In genomic region chr18:2310824-2311349, GRCh38 we compare ENCODE assay signal across 12 cellular contexts.
A peak's percentile ranks its signal among the peaks of the same experiment; 100 is the strongest.
DNase-seq lines count a peak whose midpoint lies in the region; ATAC-seq and TF ChIP-seq lines count a peak whose summit lies in the region.
"Had no signal": no experiment of that assay in that cellular context is flagged by ENCODE, and none has a peak within 500 bp of the region (broad histone marks: within the 10 kb centered on the region; RNA-seq: fewer than 3 reads in every experiment).

No MANE protein-coding gene starts in this region.

- no peaks in the 10 kb centered on the region for H3K9me2 ChIP-seq in Karpas-422 (replicated peaks; ENCODE audit: insufficient read depth, low read length)

- TF ChIP-seq CTCF in WTC11 (IDR thresholded peaks at IDR 0.05) (no peak), endodermal cell (conservative IDR thresholded peaks at IDR 0.05) (no peak)

- peaks cover 19% of the 10 kb centered on the region for H3K9me3 Mint-ChIP-seq in WTC11
- H3K9me3 Mint-ChIP-seq in memory B cell = no peaks in the 10 kb centered on the region
- no peaks in the 10 kb centered on the region for H3K9me3 Mint-ChIP-seq in T-cell
- no peaks in the 10 kb centered on the region for H3K9me3 Mint-ChIP-seq in endodermal cell

- intact Hi-C loops in left ventricle myocardium superior (cut with micrococcal nuclease) = no loop called here

- H3K27me3 ChIP-seq in Karpas-422 (ENCODE audit: low read length) = no peaks in the 10 kb centered on the region
- no peaks in the 10 kb centered on the region for H3K27me3 ChIP-seq in endodermal cell (ENCODE audit: control insufficient read depth, insufficient read depth, low read length, poor library complexity, severe bottlenecking)
- H3K27me3 ChIP-seq: BLaER1 treated with 17β-estradiol and CSF1 and Interleukin-3, amounts not matched to agents 10 nM and 100 nM had no signal

- POLR2A ChIA-PET in WTC11 (lab: Charles Lee) = no interaction called here
- POLR2A ChIA-PET in T-cell (lab: Charles Lee) = no interaction called here

- H3K9ac ChIP-seq in Karpas-422 (ENCODE audit: low read length) (no peak overlapping the region), endodermal cell (ENCODE audit: extremely low read depth, low read length, poor library complexity, severe bottlenecking) (no peak overlapping the region)
- H3K9ac ChIP-seq: BLaER1 treated with 17β-estradiol and CSF1 and Interleukin-3, amounts not matched to agents 10 nM and 100 nM had no signal

- peak overlapping the region; percentile 44; the same call in 1 of the 2 replicates for H3K27ac Mint-ChIP-seq in WTC11
- H3K27ac Mint-ChIP-seq in memory B cell = no peak overlapping the region
- no peak overlapping the region for H3K27ac Mint-ChIP-seq in T-cell
- H3K27ac Mint-ChIP-seq in endodermal cell = no peak overlapping the region
- H3K27ac Mint-ChIP-seq: CD4-positive, CD25-positive, alpha-beta regulatory T cell had no signal

- CTCF ChIA-PET in WTC11 (lab: Charles Lee) = no interaction called here
- CTCF ChIA-PET in T-cell (lab: Charles Lee) = no interaction called here

- H3K4me3 ChIP-seq in Karpas-422 (ENCODE audit: low read length) = no peak overlapping the region
- H3K4me3 ChIP-seq in endodermal cell (ENCODE audit: low read length) = no peak overlapping the region
- H3K4me3 ChIP-seq: BLaER1 treated with 17β-estradiol and CSF1 and Interleukin-3, amounts not matched to agents 10 nM and 100 nM had no signal

- H3K27ac ChIP-seq in Karpas-422 (ENCODE audit: low read length) = no peak overlapping the region
- no peak overlapping the region for H3K27ac ChIP-seq in endodermal cell (ENCODE audit: low read depth, low read length)
- H3K27ac ChIP-seq: BLaER1 treated with 17β-estradiol and CSF1 and Interleukin-3, amounts not matched to agents 10 nM and 100 nM had no signal

- no peak overlapping the region; the same call in 1 of the 2 replicates for H2AFZ ChIP-seq in Karpas-422 (ENCODE audit: low read length)

- ATAC-seq in WTC11 = peak; percentile 65
- peak; percentile 31 for ATAC-seq in memory B cell (ENCODE audit: low read depth)
- no peak for ATAC-seq in T-cell (replicated peaks in 1 of 4)
- ATAC-seq in left ventricle myocardium superior = no peak

- H3K4me3 Mint-ChIP-seq in WTC11 (no peak overlapping the region), memory B cell (no peak overlapping the region), T-cell (no peak overlapping the region), endodermal cell (no peak overlapping the region)
- H3K4me3 Mint-ChIP-seq: CD4-positive, CD25-positive, alpha-beta regulatory T cell had no signal

- H3K27me3 Mint-ChIP-seq in WTC11 (ENCODE audit: low read depth) (peaks cover 3% of the 10 kb centered on the region; the same call in 1 of the 2 replicates), memory B cell (peaks cover 6% of the 10 kb centered on the region), T-cell (peaks cover 37 to 40% of the 10 kb centered on the region in 2 donors), endodermal cell (ENCODE audit: insufficient read depth) (no peaks in the 10 kb centered on the region)

- peak; percentile 14 for DNase-seq in ELF-1 (ENCODE audit: low read depth, low spot score)
- DNase-seq in Karpas-422 = peak; percentile 60
- peak; percentile 11 for DNase-seq in WTC11 (ENCODE audit: low spot score)
- DNase-seq in memory B cell (ENCODE audit: low spot score in 2 of 2) = no peak
- no peak for DNase-seq in T-cell
- DNase-seq in left ventricle myocardium superior = no peak
- no peak for DNase-seq in endodermal cell
- DNase-seq: ACHN; CD4-positive, CD25-positive, alpha-beta regulatory T cell; DMS53; IMR-90 had no signal

- H3K36me3 ChIP-seq in Karpas-422 (ENCODE audit: insufficient read depth, low read length) (no peaks in the 10 kb centered on the region), endodermal cell (ENCODE audit: control insufficient read depth, insufficient read depth, low read length) (no peaks in the 10 kb centered on the region)
- H3K36me3 ChIP-seq: BLaER1 treated with 17β-estradiol and CSF1 and Interleukin-3, amounts not matched to agents 10 nM and 100 nM had no signal

- no peaks in the 10 kb centered on the region for H3K9me3 ChIP-seq in Karpas-422 (ENCODE audit: low read length)
- H3K9me3 ChIP-seq in endodermal cell (ENCODE audit: control insufficient read depth, low read length) = no peaks in the 10 kb centered on the region

- H3K4me2 ChIP-seq in Karpas-422 (ENCODE audit: low read depth, low read length, poor library complexity, severe bottlenecking) = peak overlapping the region; percentile 14
- H3K4me2 ChIP-seq: BLaER1 treated with 17β-estradiol and CSF1 and Interleukin-3, amounts not matched to agents 10 nM and 100 nM had no signal

- H3K36me3 Mint-ChIP-seq in WTC11 (peaks cover 5% of the 10 kb centered on the region; the same call in 1 of the 2 replicates), memory B cell (no peaks in the 10 kb centered on the region), T-cell (no peaks in the 10 kb centered on the region), endodermal cell (ENCODE audit: low read depth) (no peaks in the 10 kb centered on the region)
- H3K36me3 Mint-ChIP-seq: CD4-positive, CD25-positive, alpha-beta regulatory T cell had no signal

- H3K4me1 Mint-ChIP-seq in WTC11 = peaks cover 10% of the 10 kb centered on the region
- peaks cover 8% of the 10 kb centered on the region for H3K4me1 Mint-ChIP-seq in memory B cell
- no peaks in the 10 kb centered on the region for H3K4me1 Mint-ChIP-seq in T-cell
- peaks cover 15% of the 10 kb centered on the region for H3K4me1 Mint-ChIP-seq in endodermal cell
- H3K4me1 Mint-ChIP-seq: CD4-positive, CD25-positive, alpha-beta regulatory T cell had no signal

- H4K20me1 ChIP-seq in Karpas-422 (ENCODE audit: insufficient read depth, low read depth, low read length) = no peaks in the 10 kb centered on the region
- H4K20me1 ChIP-seq: BLaER1 treated with 17β-estradiol and CSF1 and Interleukin-3, amounts not matched to agents 10 nM and 100 nM had no signal

- 91 to 98% methylated on average over 7 to 10 of the region's 10 CpGs for WGBS in endodermal cell (ENCODE audit: insufficient coverage in 1 of 2, insufficient read length in 1 of 2), 2 experiments

- H3K4me1 ChIP-seq in Karpas-422 (ENCODE audit: low read length) = peaks cover 15% of the 10 kb centered on the region
- peaks cover 6% of the 10 kb centered on the region for H3K4me1 ChIP-seq in endodermal cell (ENCODE audit: control insufficient read depth, insufficient read depth, low read length)

- no peaks in the 10 kb centered on the region for H3K79me2 ChIP-seq in Karpas-422 (ENCODE audit: low read length)

TF ChIP-seq in WTC11, 78 proteins besides CTCF, POLR2A, EP300 and RAD21 (continues in another document):
- TF ChIP-seq ATF2 (CRISPR knock-in tag; IDR thresholded peaks at IDR 0.05; ENCODE audit: borderline replicate concordance, low read depth) = no peak
- TF ChIP-seq CREB1 (CRISPR knock-in tag; IDR thresholded peaks at IDR 0.05) = no peak
- TF ChIP-seq MYBL2 (CRISPR knock-in tag; IDR thresholded peaks at IDR 0.05) = no peak
- TF ChIP-seq, protein P1, sequence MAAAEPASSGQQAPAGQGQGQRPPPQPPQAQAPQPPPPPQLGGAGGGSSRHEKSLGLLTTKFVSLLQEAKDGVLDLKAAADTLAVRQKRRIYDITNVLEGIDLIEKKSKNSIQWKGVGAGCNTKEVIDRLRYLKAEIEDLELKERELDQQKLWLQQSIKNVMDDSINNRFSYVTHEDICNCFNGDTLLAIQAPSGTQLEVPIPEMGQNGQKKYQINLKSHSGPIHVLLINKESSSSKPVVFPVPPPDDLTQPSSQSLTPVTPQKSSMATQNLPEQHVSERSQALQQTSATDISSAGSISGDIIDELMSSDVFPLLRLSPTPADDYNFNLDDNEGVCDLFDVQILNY (CRISPR knock-in tag; IDR thresholded peaks at IDR 0.05) = no peak
- TF ChIP-seq, protein P2, sequence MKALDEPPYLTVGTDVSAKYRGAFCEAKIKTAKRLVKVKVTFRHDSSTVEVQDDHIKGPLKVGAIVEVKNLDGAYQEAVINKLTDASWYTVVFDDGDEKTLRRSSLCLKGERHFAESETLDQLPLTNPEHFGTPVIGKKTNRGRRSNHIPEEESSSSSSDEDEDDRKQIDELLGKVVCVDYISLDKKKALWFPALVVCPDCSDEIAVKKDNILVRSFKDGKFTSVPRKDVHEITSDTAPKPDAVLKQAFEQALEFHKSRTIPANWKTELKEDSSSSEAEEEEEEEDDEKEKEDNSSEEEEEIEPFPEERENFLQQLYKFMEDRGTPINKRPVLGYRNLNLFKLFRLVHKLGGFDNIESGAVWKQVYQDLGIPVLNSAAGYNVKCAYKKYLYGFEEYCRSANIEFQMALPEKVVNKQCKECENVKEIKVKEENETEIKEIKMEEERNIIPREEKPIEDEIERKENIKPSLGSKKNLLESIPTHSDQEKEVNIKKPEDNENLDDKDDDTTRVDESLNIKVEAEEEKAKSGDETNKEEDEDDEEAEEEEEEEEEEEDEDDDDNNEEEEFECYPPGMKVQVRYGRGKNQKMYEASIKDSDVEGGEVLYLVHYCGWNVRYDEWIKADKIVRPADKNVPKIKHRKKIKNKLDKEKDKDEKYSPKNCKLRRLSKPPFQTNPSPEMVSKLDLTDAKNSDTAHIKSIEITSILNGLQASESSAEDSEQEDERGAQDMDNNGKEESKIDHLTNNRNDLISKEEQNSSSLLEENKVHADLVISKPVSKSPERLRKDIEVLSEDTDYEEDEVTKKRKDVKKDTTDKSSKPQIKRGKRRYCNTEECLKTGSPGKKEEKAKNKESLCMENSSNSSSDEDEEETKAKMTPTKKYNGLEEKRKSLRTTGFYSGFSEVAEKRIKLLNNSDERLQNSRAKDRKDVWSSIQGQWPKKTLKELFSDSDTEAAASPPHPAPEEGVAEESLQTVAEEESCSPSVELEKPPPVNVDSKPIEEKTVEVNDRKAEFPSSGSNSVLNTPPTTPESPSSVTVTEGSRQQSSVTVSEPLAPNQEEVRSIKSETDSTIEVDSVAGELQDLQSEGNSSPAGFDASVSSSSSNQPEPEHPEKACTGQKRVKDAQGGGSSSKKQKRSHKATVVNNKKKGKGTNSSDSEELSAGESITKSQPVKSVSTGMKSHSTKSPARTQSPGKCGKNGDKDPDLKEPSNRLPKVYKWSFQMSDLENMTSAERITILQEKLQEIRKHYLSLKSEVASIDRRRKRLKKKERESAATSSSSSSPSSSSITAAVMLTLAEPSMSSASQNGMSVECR (CRISPR knock-in tag; IDR thresholded peaks at IDR 0.05; ENCODE audit: borderline replicate concordance) = no peak
- no peak for TF ChIP-seq NR1H2 (CRISPR knock-in tag; IDR thresholded peaks at IDR 0.05)
- TF ChIP-seq ZNF396 (CRISPR knock-in tag; IDR thresholded peaks at IDR 0.05; ENCODE audit: borderline replicate concordance) = no peak

Comparison
In these comparisons a context has a peak if more than half of its experiments do, and no peak if none do; other contexts are left out.
1. DNase-seq: peak in ELF-1 (single experiment), Karpas-422 (single experiment) and WTC11 (single experiment); none in memory B cell (0 of 2), T-cell (0 of 34), left ventricle myocardium superior (single experiment) and endodermal cell (single experiment).
2. ATAC-seq: peak in WTC11 (single experiment) and memory B cell (single experiment); none in T-cell (0 of 4) and left ventricle myocardium superior (single experiment).